Comparison of ENCODE assay signal across 9 cellular contexts in genomic region chr20:10667560-10668167, GRCh38. TPM values are rescaled to one million over a fixed set of nuclear protein-coding genes. Genes with fewer than 3 reads are reported as not detected.
A peak's percentile ranks its signal among the peaks of the same experiment; 100 is the strongest.
DNase-seq lines count a peak whose midpoint lies in the region; ATAC-seq, FAIRE-seq and TF ChIP-seq lines count a peak whose summit lies in the region.
"Had no signal": no experiment of that assay in that cellular context is flagged by ENCODE, and none has a peak within 500 bp of the region (broad histone marks: within the 10 kb centered on the region; RNA-seq: fewer than 3 reads in every experiment).

No MANE protein-coding gene starts in this region.

- H4K20me1 ChIP-seq in astrocyte (ENCODE audit: insufficient read depth, low read length), result peaks cover 47% of the 10 kb centered on the region

- no peak overlapping the region for H2AFZ ChIP-seq in astrocyte (ENCODE audit: low read depth, low read length)

- H3K4me2 ChIP-seq in astrocyte (ENCODE audit: low read length), result peak overlapping the region; percentile 69

- H3K9me3 ChIP-seq in astrocyte (ENCODE audit: insufficient read depth, low read depth, low read length) (no peaks in the 10 kb centered on the region), thoracic aorta (no peaks in the 10 kb centered on the region)
- no peaks in the 10 kb centered on the region for H3K9me3 ChIP-seq in naive thymus-derived CD4-positive, alpha-beta T cell (ENCODE audit: control insufficient read depth in 2 of 3, low read length in 3 of 3)

- H3K27me3 ChIP-seq in astrocyte (ENCODE audit: insufficient read depth, low read length) (no peaks in the 10 kb centered on the region), kidney epithelial cell (ENCODE audit: control insufficient read depth, insufficient read depth, low read length) (no peaks in the 10 kb centered on the region), thoracic aorta (replicated peaks; ENCODE audit: insufficient read depth) (no peaks in the 10 kb centered on the region)
- H3K27me3 ChIP-seq in naive thymus-derived CD4-positive, alpha-beta T cell (ENCODE audit: control insufficient read depth in 2 of 2, insufficient read depth in 2 of 2, low read length in 2 of 2), result peaks cover 0 to 8% of the 10 kb centered on the region in 2 donors

- no peaks in the 10 kb centered on the region for H3K27me3 Mint-ChIP-seq in astrocyte (ENCODE audit: low read depth, unreplicated experiment)
- H3K27me3 Mint-ChIP-seq in naive thymus-derived CD4-positive, alpha-beta T cell, result peaks cover 37 to 60% (median 53%) of the 10 kb centered on the region in 5 donors

- no peak for FAIRE-seq in astrocyte (lab: Jason Lieb, UNC)

- peak overlapping the region; percentile 63 for H3K27ac Mint-ChIP-seq in astrocyte (ENCODE audit: unreplicated experiment)
- H3K27ac Mint-ChIP-seq in naive thymus-derived CD4-positive, alpha-beta T cell, result no peak overlapping the region
- H3K27ac Mint-ChIP-seq: CD4-positive, alpha-beta T cell had no signal

- H3K9ac ChIP-seq in astrocyte (ENCODE audit: low read length), result peak overlapping the region; percentile 62

- H3K4me3 ChIP-seq in astrocyte (ENCODE audit: insufficient read depth, low read depth, low read length) (no peak overlapping the region), kidney epithelial cell (ENCODE audit: low read depth, low read length) (no peak overlapping the region), thoracic aorta (peak overlapping the region; percentile 96)
- no peak overlapping the region for H3K4me3 ChIP-seq in naive thymus-derived CD4-positive, alpha-beta T cell (ENCODE audit: low read length)
- H3K4me3 ChIP-seq: lung had no signal

- TF ChIP-seq CTCF in astrocyte (IDR thresholded peaks at IDR 0.05; ENCODE audit: insufficient read depth, low read depth, low read length), result no peak
- peak; percentile 30 for TF ChIP-seq CTCF in kidney epithelial cell (IDR thresholded peaks at IDR 0.05; ENCODE audit: insufficient read depth, low read length, poor library complexity, severe bottlenecking)
- TF ChIP-seq CTCF in thoracic aorta (IDR thresholded peaks at IDR 0.05), result no peak

- peaks cover 57% of the 10 kb centered on the region for H3K4me1 Mint-ChIP-seq in astrocyte (ENCODE audit: low read depth, unreplicated experiment)
- H3K4me1 Mint-ChIP-seq in naive thymus-derived CD4-positive, alpha-beta T cell, result peaks cover 0 to 13% (median 12%) of the 10 kb centered on the region in 7 donors

- H3K4me1 ChIP-seq in astrocyte (ENCODE audit: insufficient read depth, low read length) (peaks cover 55% of the 10 kb centered on the region), thoracic aorta (ENCODE audit: control insufficient read depth in 1 of 2, low read depth in 2 of 2) (peaks cover 37 to 75% of the 10 kb centered on the region in 2 donors)
- H3K4me1 ChIP-seq in naive thymus-derived CD4-positive, alpha-beta T cell (ENCODE audit: control insufficient read depth in 2 of 2, insufficient read depth in 2 of 2, low read length in 2 of 2), result no peaks in the 10 kb centered on the region

- H3K36me3 Mint-ChIP-seq in astrocyte (ENCODE audit: low read depth, unreplicated experiment), result peaks cover 43% of the 10 kb centered on the region
- no peaks in the 10 kb centered on the region for H3K36me3 Mint-ChIP-seq in naive thymus-derived CD4-positive, alpha-beta T cell

- H3K27ac ChIP-seq in astrocyte (ENCODE audit: low read depth, low read length), result peak overlapping the region; percentile 59
- H3K27ac ChIP-seq in thoracic aorta, result peak overlapping the region; percentile 98 to 100
- H3K27ac ChIP-seq in naive thymus-derived CD4-positive, alpha-beta T cell (ENCODE audit: low read depth, low read length), result no peak overlapping the region

- peaks cover 97% of the 10 kb centered on the region for H3K79me2 ChIP-seq in astrocyte (ENCODE audit: insufficient read depth, low read length)

- H3K9me3 Mint-ChIP-seq in astrocyte (ENCODE audit: unreplicated experiment), result no peaks in the 10 kb centered on the region
- H3K9me3 Mint-ChIP-seq in naive thymus-derived CD4-positive, alpha-beta T cell, result no peaks in the 10 kb centered on the region
- H3K9me3 Mint-ChIP-seq: CD4-positive, alpha-beta T cell had no signal

- intact Hi-C loops in naive thymus-derived CD4-positive, alpha-beta T cell (cut with micrococcal nuclease), result no loop called here

- peak overlapping the region; percentile 83 for H3K4me3 Mint-ChIP-seq in astrocyte (ENCODE audit: unreplicated experiment)
- H3K4me3 Mint-ChIP-seq in naive thymus-derived CD4-positive, alpha-beta T cell, result no peak overlapping the region
- H3K4me3 Mint-ChIP-seq: CD4-positive, alpha-beta T cell had no signal

- ATAC-seq in thoracic aorta (ENCODE audit: insufficient number of reproducible peaks, low FRiP score, low read depth) (no peak), HG03354 (IDR thresholded peaks at IDR 0.05; ENCODE audit: poor library complexity, severe bottlenecking, unreplicated experiment) (no peak), GM19023 (IDR thresholded peaks at IDR 0.05; ENCODE audit: unreplicated experiment) (no peak)
- ATAC-seq in naive thymus-derived CD4-positive, alpha-beta T cell, result no peak

- POLR2A ChIA-PET in naive thymus-derived CD4-positive, alpha-beta T cell (lab: Charles Lee), result no interaction called here

- CTCF ChIA-PET in naive thymus-derived CD4-positive, alpha-beta T cell (lab: Charles Lee), result no interaction called here

- DNase-seq in NCI-H1105 treated with DMSO at 0.1 percent for 48 hours (lab: John Stamatoyannopoulos, UW) (peak; percentile 89), astrocyte (ENCODE audit: low read depth) (no peak), kidney epithelial cell (ENCODE audit: low read depth) (no peak), thoracic aorta (ENCODE audit: low spot score) (no peak)
- DNase-seq in naive thymus-derived CD4-positive, alpha-beta T cell, result no peak
- DNase-seq: CD4-positive, alpha-beta T cell had no signal

- H3K36me3 ChIP-seq in astrocyte (ENCODE audit: insufficient read depth, low read length) (peaks cover 18% of the 10 kb centered on the region), kidney epithelial cell (ENCODE audit: control insufficient read depth, insufficient read depth, low read length) (no peaks in the 10 kb centered on the region), thoracic aorta (peaks cover 10% of the 10 kb centered on the region)
- no peaks in the 10 kb centered on the region for H3K36me3 ChIP-seq in naive thymus-derived CD4-positive, alpha-beta T cell (ENCODE audit: control insufficient read depth in 2 of 3, insufficient read depth in 3 of 3, low read length in 3 of 3)

RNA-seq across cellular contexts. Expression of gene JAG1, which starts 6.1 kb away (rescaled TPM):
- total RNA-seq in astrocyte (278 and 380 TPM in 2 replicates), kidney epithelial cell (132 and 150 TPM in 2 replicates), thoracic aorta (100 to 1,000 TPM; 237 to 253 TPM)
- total RNA-seq in naive thymus-derived CD4-positive, alpha-beta T cell, result 1 to 10 TPM in 2 of 5 experiments, under 1 TPM in 1, not detected in 2; 0.46 to 7.0 (median 2.6) TPM
- polyA plus RNA-seq in naive thymus-derived CD4-positive, alpha-beta T cell, result under 1 TPM; 0.07 to 0.62 TPM

Comparison
In these comparisons a context has a peak if more than half of its experiments do, and no peak if none do; other contexts are left out.
1. RNA of gene JAG1, which starts 6.1 kb away (total RNA-seq): 278 to 380 TPM in astrocyte, 237 to 253 TPM in thoracic aorta and 132 to 150 TPM in kidney epithelial cell; 0.46 to 7.0 TPM in naive thymus-derived CD4-positive, alpha-beta T cell; every median in the first group is over 10 times any median in the second.